ENCODE assay signal across 22 cellular contexts in genomic region chr6:85966859-85967258, GRCh38.
DNase-seq lines count a peak whose midpoint lies in the region; ATAC-seq and TF ChIP-seq lines count a peak whose summit lies in the region.
"Had no signal": no experiment of that assay in that cellular context is flagged by ENCODE, and none has a peak within 500 bp of the region (broad histone marks: within the 10 kb centered on the region; RNA-seq: fewer than 3 reads in every experiment).

No MANE protein-coding gene starts in this region.

- no peak overlapping the region for H2BK15ac ChIP-seq in neuronal stem cell (ENCODE audit: low read length)

- H3K4me3 ChIP-seq in body of pancreas (no peak overlapping the region), neuronal stem cell (ENCODE audit: low read length in 2 of 2) (no peak overlapping the region), upper lobe of left lung (no peak overlapping the region)
- H3K4me3 ChIP-seq: K562, MG63, SK-N-MC had no signal

- TF ChIP-seq POLR2A in body of pancreas (IDR thresholded peaks at IDR 0.05) (no peak), upper lobe of left lung (IDR thresholded peaks at IDR 0.05) (no peak)

- no peak overlapping the region for H2AFZ ChIP-seq in neuronal stem cell (ENCODE audit: low read length)

- H3K4me1 ChIP-seq in body of pancreas: peaks cover 25% of the 10 kb centered on the region
- peaks cover 0 to 3% of the 10 kb centered on the region in 2 donors for H3K4me1 ChIP-seq in neuronal stem cell (ENCODE audit: control insufficient read depth in 2 of 2, insufficient read depth in 1 of 2, low read depth in 1 of 2, low read length in 2 of 2)
- H3K4me1 ChIP-seq in upper lobe of left lung: no peaks in the 10 kb centered on the region
- H3K4me1 ChIP-seq: Caco-2 had no signal

- no peaks in the 10 kb centered on the region for H3K9me3 ChIP-seq in body of pancreas
- no peaks in the 10 kb centered on the region for H3K9me3 ChIP-seq in neuronal stem cell (replicated peaks in 1 of 2; ENCODE audit: control insufficient read depth in 2 of 2, insufficient read depth in 1 of 2, low read depth in 1 of 2, low read length in 2 of 2)
- no peaks in the 10 kb centered on the region for H3K9me3 ChIP-seq in upper lobe of left lung
- H3K9me3 ChIP-seq: Caco-2, MG63 had no signal

- DNase-seq in M059J (ENCODE audit: low read depth) (peak; percentile 65), body of pancreas (peak; percentile 18 to 51 (median 40)), neuronal stem cell (ENCODE audit: low spot score) (no peak), upper lobe of left lung (peak in 1 of 2 donors; percentile 3), DMS79 (lab: John Stamatoyannopoulos, UW) (no peak), T1000 (lab: John Stamatoyannopoulos, UW) (no peak)
- no peak for DNase-seq in NK-92 treated with Interleukin-12 subunit alpha and Interleukin-12 subunit beta, amount 100 ng/mL, for 24 hours (lab: John Stamatoyannopoulos, UW)
- DNase-seq: Caco-2; CD4-positive, alpha-beta memory T cell; EL; GF-D8; MG63; NCI-H2029; NCI-H446 treated with DMSO at 0.1 percent for 48 hours; NCI-H526; NCI-H82; SHP77 treated with DMSO at 0.1 percent for 48 hours; SW 1271 had no signal

- no peak overlapping the region for H4K8ac ChIP-seq in neuronal stem cell (ENCODE audit: low read depth, low read length)

- H2BK120ac ChIP-seq in neuronal stem cell (ENCODE audit: low read depth, low read length): no peak overlapping the region

- H3K9ac ChIP-seq in neuronal stem cell (ENCODE audit: low read depth, low read length, poor library complexity): no peak overlapping the region

- TF ChIP-seq EP300 in upper lobe of left lung (IDR thresholded peaks at IDR 0.05): no peak

- H3K27me3 ChIP-seq in body of pancreas (no peaks in the 10 kb centered on the region), neuronal stem cell (ENCODE audit: control insufficient read depth in 3 of 3, insufficient read depth in 3 of 3, low read depth in 1 of 3, low read length in 3 of 3) (no peaks in the 10 kb centered on the region), upper lobe of left lung (no peaks in the 10 kb centered on the region)
- H3K27me3 ChIP-seq: MG63 had no signal

- H2BK5ac ChIP-seq in neuronal stem cell (ENCODE audit: low read length): no peak overlapping the region

- no peak overlapping the region for H3K23ac ChIP-seq in neuronal stem cell (ENCODE audit: low read depth, low read length, poor library complexity)

- no peak overlapping the region for H4K91ac ChIP-seq in neuronal stem cell (ENCODE audit: low read depth, low read length, poor library complexity)

- peak; percentile 60 for ATAC-seq in body of pancreas
- ATAC-seq in upper lobe of left lung (ENCODE audit: low FRiP score in 2 of 2): peak; percentile 21 to 63
- ATAC-seq: K562, Panc1 had no signal

- H3K36me3 ChIP-seq in body of pancreas (replicated peaks in 1 of 2; ENCODE audit: insufficient read depth in 1 of 2, low read depth in 2 of 2) (no peaks in the 10 kb centered on the region), neuronal stem cell (replicated peaks in 1 of 2; ENCODE audit: control insufficient read depth in 2 of 2, insufficient read depth in 2 of 2, low read length in 2 of 2) (no peaks in the 10 kb centered on the region), upper lobe of left lung (no peaks in the 10 kb centered on the region)
- H3K36me3 ChIP-seq: MG63 had no signal

- intact Hi-C loops in body of pancreas (cut with DNase I): no loop called here

- 22 to 29% methylated on average over 5 of the region's 5 CpGs for WGBS in body of pancreas, 2 donors
- WGBS in neuronal stem cell (ENCODE audit: extremely low coverage in 2 of 2, insufficient read length in 2 of 2, insufficient replicate concordance in 1 of 2), 2 donors: no CpG with 5 or more reads among the region's 5 CpGs
- 42 to 44% methylated on average over 5 of the region's 5 CpGs for WGBS in upper lobe of left lung, 2 donors

- peak overlapping the region in 1 of 4 donors; percentile 41 for H3K27ac ChIP-seq in body of pancreas
- H3K27ac ChIP-seq in neuronal stem cell (replicated peaks; ENCODE audit: low read length): no peak overlapping the region
- no peak overlapping the region for H3K27ac ChIP-seq in upper lobe of left lung
- H3K27ac ChIP-seq: RWPE1, SK-N-MC had no signal

- H2BK12ac ChIP-seq in neuronal stem cell (ENCODE audit: low read length): peak overlapping the region; percentile 36

- no peak overlapping the region for H3K4me2 ChIP-seq in neuronal stem cell (ENCODE audit: insufficient read depth, low read length, poor library complexity, severe bottlenecking)

- H2AK5ac ChIP-seq in neuronal stem cell (ENCODE audit: low read depth, low read length): no peak overlapping the region

- TF ChIP-seq CTCF in body of pancreas (IDR thresholded peaks at IDR 0.05): no peak
- no peak for TF ChIP-seq CTCF in upper lobe of left lung (IDR thresholded peaks at IDR 0.05)

- no peak overlapping the region for H3K14ac ChIP-seq in neuronal stem cell (ENCODE audit: low read length)

- H3K18ac ChIP-seq in neuronal stem cell (ENCODE audit: low read length): no peak overlapping the region

- no peaks in the 10 kb centered on the region for H3K79me1 ChIP-seq in neuronal stem cell (ENCODE audit: low read depth, low read length)

- no peak overlapping the region for H3K4ac ChIP-seq in neuronal stem cell (ENCODE audit: low read length)

Comparison
In these comparisons a context has a peak if more than half of its experiments do, and no peak if none do; other contexts are left out.
1. DNase-seq: peak in M059J (single experiment) and body of pancreas (4 of 4); none in neuronal stem cell (single experiment), DMS79 (single experiment), NK-92 treated with Interleukin-12 subunit alpha and Interleukin-12 subunit beta, amount 100 ng/mL, for 24 hours (single experiment) and T1000 (single experiment).